18 cellular contexts compared by ENCODE assay signal in genomic region chr15:98933376-98933775, GRCh38.
DNase-seq lines count a peak whose midpoint lies in the region; ATAC-seq and TF ChIP-seq lines count a peak whose summit lies in the region.
"Had no signal": no experiment of that assay in that cellular context is flagged by ENCODE, and none has a peak within 500 bp of the region (broad histone marks: within the 10 kb centered on the region; RNA-seq: fewer than 3 reads in every experiment).

No MANE protein-coding gene starts in this region.

- H3K27ac ChIP-seq in endodermal cell (ENCODE audit: low read depth, low read length): no peak overlapping the region
- H3K27ac ChIP-seq in trophoblast cell (ENCODE audit: low read depth, low read length): no peak overlapping the region
- H3K27ac ChIP-seq: 22Rv1, BLaER1, C4-2B, GM23248 had no signal

- TF ChIP-seq CTCF in WTC11 (IDR thresholded peaks at IDR 0.05) (no peak), endodermal cell (conservative IDR thresholded peaks at IDR 0.05) (no peak), GM20000 (IDR thresholded peaks at IDR 0.05; ENCODE audit: extremely low read depth, missing control alignments) (no peak)

- DNase-seq in WTC11 (ENCODE audit: low spot score) (no peak), endodermal cell (no peak), trophoblast cell (no peak), GM20000 (ENCODE audit: low spot score) (no peak)
- DNase-seq in stimulated activated CD4-positive, alpha-beta T cell treated with anti-CD3 and anti-CD28 coated beads, Interleukin-12 subunit alpha, Interleukin-12 subunit beta, amount 100 ng/mL, for 4 hours: no peak
- DNase-seq: Caco-2; CD4-positive, CD25-positive, alpha-beta regulatory T cell; CD8-positive, alpha-beta T cell; DMS153; DND-41; GM23248; H7; HCEC 1CT had no signal

- H3K27me3 ChIP-seq in endodermal cell (ENCODE audit: control insufficient read depth, insufficient read depth, low read length, poor library complexity, severe bottlenecking) (no peaks in the 10 kb centered on the region), trophoblast cell (ENCODE audit: insufficient read depth, low read length) (no peaks in the 10 kb centered on the region)
- H3K27me3 ChIP-seq: BLaER1 had no signal

- no peak overlapping the region for H3K23ac ChIP-seq in trophoblast cell (ENCODE audit: low read length)

- H2BK5ac ChIP-seq in trophoblast cell (ENCODE audit: low read depth, low read length, poor library complexity): no peak overlapping the region

- H3K4me3 ChIP-seq in endodermal cell (ENCODE audit: low read length) (no peak overlapping the region), trophoblast cell (ENCODE audit: low read depth, low read length) (no peak overlapping the region)
- H3K4me3 ChIP-seq: BLaER1, GM23248 had no signal

- H3K27me3 Mint-ChIP-seq in WTC11 (ENCODE audit: low read depth): no peaks in the 10 kb centered on the region
- no peaks in the 10 kb centered on the region for H3K27me3 Mint-ChIP-seq in endodermal cell (ENCODE audit: insufficient read depth)
- H3K27me3 Mint-ChIP-seq: B cell; CD4-positive, CD25-positive, alpha-beta regulatory T cell had no signal

- H3K4me2 ChIP-seq in trophoblast cell (ENCODE audit: low read length): no peak overlapping the region
- H3K4me2 ChIP-seq: BLaER1 had no signal

- H3K36me3 ChIP-seq in endodermal cell (ENCODE audit: control insufficient read depth, insufficient read depth, low read length) (peaks cover 90% of the 10 kb centered on the region), trophoblast cell (ENCODE audit: control insufficient read depth in 1 of 2, insufficient read depth in 2 of 2, low read length in 2 of 2) (peaks cover 42 to 70% of the 10 kb centered on the region in 2 experiments)

- H4K12ac ChIP-seq in trophoblast cell (ENCODE audit: low read depth, low read length): no peak overlapping the region

- no peaks in the 10 kb centered on the region for H3K79me1 ChIP-seq in trophoblast cell (ENCODE audit: low read length)

- H3K9ac ChIP-seq in endodermal cell (ENCODE audit: extremely low read depth, low read length, poor library complexity, severe bottlenecking): no peak overlapping the region
- no peak overlapping the region for H3K9ac ChIP-seq in trophoblast cell (ENCODE audit: low read length)
- H3K9ac ChIP-seq: BLaER1, GM23248 had no signal

- H3K9me3 Mint-ChIP-seq in WTC11 (no peaks in the 10 kb centered on the region), endodermal cell (no peaks in the 10 kb centered on the region)
- H3K9me3 Mint-ChIP-seq: CD8-positive, alpha-beta T cell had no signal

- H3K4ac ChIP-seq in trophoblast cell (ENCODE audit: low read depth, low read length): no peak overlapping the region

- no peaks in the 10 kb centered on the region for H3K9me3 ChIP-seq in endodermal cell (ENCODE audit: control insufficient read depth, low read length)
- H3K9me3 ChIP-seq in trophoblast cell (ENCODE audit: insufficient read depth, low read depth, low read length): no peaks in the 10 kb centered on the region
- H3K9me3 ChIP-seq: BLaER1, Caco-2 had no signal

- CTCF ChIA-PET in WTC11 (lab: Charles Lee): no interaction called here

- H3K4me1 Mint-ChIP-seq in WTC11 (no peaks in the 10 kb centered on the region), endodermal cell (peaks cover 9% of the 10 kb centered on the region)
- H3K4me1 Mint-ChIP-seq: B cell had no signal

- no peak overlapping the region for H3K4me3 Mint-ChIP-seq in WTC11
- no peak overlapping the region for H3K4me3 Mint-ChIP-seq in endodermal cell
- H3K4me3 Mint-ChIP-seq: B cell; CD4-positive, CD25-positive, alpha-beta regulatory T cell; CD8-positive, alpha-beta T cell had no signal

- no peak overlapping the region for H2BK12ac ChIP-seq in trophoblast cell (ENCODE audit: low read length)

- H3K4me1 ChIP-seq in endodermal cell (ENCODE audit: control insufficient read depth, insufficient read depth, low read length) (peaks cover 7% of the 10 kb centered on the region), trophoblast cell (ENCODE audit: control insufficient read depth in 1 of 2, insufficient read depth in 2 of 2, low read length in 2 of 2) (no peaks in the 10 kb centered on the region)
- H3K4me1 ChIP-seq: BLaER1, Caco-2 had no signal

- POLR2A ChIA-PET in WTC11 (lab: Charles Lee): interaction anchor here (0.6 kb wide), 1 partner anchor 9 kb away, joined by 4 read pairs; no protein-coding TSS in a partner anchor

- H3K79me2 ChIP-seq in trophoblast cell (ENCODE audit: control insufficient read depth, insufficient read depth, low read length, poor library complexity): no peaks in the 10 kb centered on the region

- peak overlapping the region; percentile 9; the same call in 1 of the 2 replicates for H3K27ac Mint-ChIP-seq in WTC11
- H3K27ac Mint-ChIP-seq in endodermal cell: peak overlapping the region; percentile 32
- H3K27ac Mint-ChIP-seq: B cell; CD8-positive, alpha-beta T cell had no signal

- no peak overlapping the region for H3K18ac ChIP-seq in trophoblast cell (ENCODE audit: low read length)

- H3K14ac ChIP-seq in trophoblast cell (ENCODE audit: low read length): no peak overlapping the region

- ATAC-seq in WTC11 (no peak), HG02763 (IDR thresholded peaks at IDR 0.05; ENCODE audit: unreplicated experiment) (no peak)
- ATAC-seq: CD8-positive, alpha-beta T cell had no signal

- 94 to 95% methylated on average over 6 of the region's 6 CpGs for WGBS in endodermal cell (ENCODE audit: insufficient coverage in 1 of 2, insufficient read length in 1 of 2), 2 experiments
- no CpG with 5 or more reads among the region's 6 CpGs for WGBS in trophoblast cell (ENCODE audit: extremely low coverage, insufficient coverage, insufficient read length)

- peak overlapping the region; percentile 45 for H2AFZ ChIP-seq in trophoblast cell (ENCODE audit: insufficient read depth, low read length, poor library complexity)
- H2AFZ ChIP-seq: GM23248 had no signal

- H4K91ac ChIP-seq in trophoblast cell (ENCODE audit: low read depth, low read length): no peak overlapping the region

- no peak overlapping the region for H4K8ac ChIP-seq in trophoblast cell (ENCODE audit: low read depth, low read length)

- H2BK120ac ChIP-seq in trophoblast cell (ENCODE audit: insufficient read depth, low read length, poor library complexity): no peak overlapping the region

- H3K36me3 Mint-ChIP-seq in WTC11: peaks cover 78% of the 10 kb centered on the region
- peaks cover 73% of the 10 kb centered on the region for H3K36me3 Mint-ChIP-seq in endodermal cell (ENCODE audit: low read depth)

- H2AK5ac ChIP-seq in trophoblast cell (ENCODE audit: low read length): no peak overlapping the region

TF ChIP-seq in WTC11, 78 proteins besides CTCF, POLR2A, EP300 and RAD21 (continues in another document):
- no peak for TF ChIP-seq JUN (CRISPR knock-in tag; IDR thresholded peaks at IDR 0.05)
- no peak for TF ChIP-seq CDX4 (CRISPR knock-in tag; IDR thresholded peaks at IDR 0.05; ENCODE audit: borderline replicate concordance)
- TF ChIP-seq NFYB (CRISPR knock-in tag; conservative IDR thresholded peaks at IDR 0.05; ENCODE audit: low read depth): no peak
- TF ChIP-seq ATF1 (CRISPR knock-in tag; IDR thresholded peaks at IDR 0.05): no peak
- no peak for TF ChIP-seq ETV6 (CRISPR knock-in tag; IDR thresholded peaks at IDR 0.05)
- TF ChIP-seq ZSCAN18 (CRISPR knock-in tag; IDR thresholded peaks at IDR 0.05): no peak
- no peak for TF ChIP-seq HMGA2 (CRISPR knock-in tag; IDR thresholded peaks at IDR 0.05)
- TF ChIP-seq SP1 (CRISPR knock-in tag; conservative IDR thresholded peaks at IDR 0.05): no peak
- TF ChIP-seq SMAD3 (CRISPR knock-in tag; IDR thresholded peaks at IDR 0.05; ENCODE audit: borderline replicate concordance): no peak
- TF ChIP-seq FOXJ3 (CRISPR knock-in tag; IDR thresholded peaks at IDR 0.05; ENCODE audit: borderline replicate concordance): no peak
- TF ChIP-seq ZNF396 (CRISPR knock-in tag; IDR thresholded peaks at IDR 0.05; ENCODE audit: borderline replicate concordance): no peak
- TF ChIP-seq ATF2 (CRISPR knock-in tag; IDR thresholded peaks at IDR 0.05; ENCODE audit: borderline replicate concordance, low read depth): no peak
- no peak for TF ChIP-seq GABPB1 (CRISPR knock-in tag; IDR thresholded peaks at IDR 0.05)
- no peak for TF ChIP-seq ZBTB21 (CRISPR knock-in tag; IDR thresholded peaks at IDR 0.05; ENCODE audit: borderline replicate concordance)
